In genomic region chr3:192080336-192080735, GRCh38 we compare ENCODE assay signal across 26 cellular contexts.
"Had no signal": no experiment of that assay in that cellular context is flagged by ENCODE, and none has a peak within 500 bp of the region (broad histone marks: within the 10 kb centered on the region; RNA-seq: fewer than 3 reads in every experiment).

No MANE protein-coding gene starts in this region.

- H3K36me3 ChIP-seq: heart left ventricle, left lung, lower lobe of right lung, thoracic aorta, upper lobe of right lung had no signal

- H3K4me3 ChIP-seq: heart left ventricle, left lung, lower lobe of right lung, mucosa of descending colon, skin epidermis, thoracic aorta, upper lobe of right lung had no signal

- H3K27me3 ChIP-seq: heart left ventricle, left lung, upper lobe of right lung had no signal

- H3K36me3 Mint-ChIP-seq: activated naive CD4-positive, alpha-beta T cell treated with anti-CD3 and anti-CD28 coated beads, Interleukin-2, amount 50 U/mL, for 24 hours; natural killer cell treated with Interleukin-12 subunit alpha and Interleukin-12 subunit beta and Interleukin-15 and Interleukin-18, amount 100 ng/mL, for 72 hours; stimulated activated effector memory CD8-positive, alpha-beta T cell treated with anti-CD3 and anti-CD28 coated beads, Interleukin-12 subunit alpha, Interleukin-12 subunit beta, amount 100 ng/mL, for 72 hours had no signal

- H3K27me3 Mint-ChIP-seq: activated B cell treated with CpG ODN at 0.5 μM for 24 hours; activated CD8-positive, alpha-beta T cell treated with anti-CD3 and anti-CD28 coated beads for 36 hours; activated naive CD4-positive, alpha-beta T cell treated with anti-CD3 and anti-CD28 coated beads, Interleukin-2, amount 50 U/mL, for 24 hours; activated naive CD8-positive, alpha-beta T cell treated with anti-CD3 and anti-CD28 coated beads, Interleukin-2, amount 50 U/mL, for 24 hours; effector memory CD8-positive, alpha-beta T cell; natural killer cell treated with Interleukin-12 subunit alpha and Interleukin-12 subunit beta and Interleukin-15 and Interleukin-18, amount 100 ng/mL, for 72 hours; stimulated activated naive CD8-positive, alpha-beta T cell treated with anti-CD3 and anti-CD28 coated beads, Interleukin-15, Interleukin-2, amounts not matched to agents 100 ng/mL and 50 ng/mL, for 24 hours had no signal

- H3K27ac Mint-ChIP-seq: activated B cell treated with CpG ODN at 0.5 μM for 24 hours; activated CD8-positive, alpha-beta T cell treated with anti-CD3 and anti-CD28 coated beads for 36 hours; activated naive CD4-positive, alpha-beta T cell treated with anti-CD3 and anti-CD28 coated beads, Interleukin-2, amount 50 U/mL, for 24 hours; activated naive CD8-positive, alpha-beta T cell treated with anti-CD3 and anti-CD28 coated beads, Interleukin-2, amount 50 U/mL, for 24 hours; activated T-helper 17 cell treated with anti-CD3 and anti-CD28 coated beads, Interleukin-2, amount 50 U/mL, for 72 hours; effector memory CD8-positive, alpha-beta T cell; natural killer cell treated with Interleukin-12 subunit alpha and Interleukin-12 subunit beta and Interleukin-15 and Interleukin-18, amount 100 ng/mL, for 72 hours; progenitor cell of endocrine pancreas; stimulated activated effector memory CD8-positive, alpha-beta T cell treated with anti-CD3 and anti-CD28 coated beads, Interleukin-12 subunit alpha, Interleukin-12 subunit beta, amount 100 ng/mL, for 72 hours; stimulated activated naive CD8-positive, alpha-beta T cell treated with anti-CD3 and anti-CD28 coated beads, Interleukin-15, Interleukin-2, amounts not matched to agents 100 ng/mL and 50 ng/mL, for 24 hours; T-helper 2 cell treated with Interferon-gamma antibody and Interleukin-4, amounts not matched to agents 5 μg/mL and 100 μg/mL, for 36 hours had no signal

- H3K4me1 ChIP-seq: left lung, lower lobe of right lung, upper lobe of right lung had no signal

- H3K4me3 Mint-ChIP-seq: activated B cell treated with CpG ODN at 0.5 μM for 24 hours; activated CD8-positive, alpha-beta T cell treated with anti-CD3 and anti-CD28 coated beads for 36 hours; activated naive CD4-positive, alpha-beta T cell treated with anti-CD3 and anti-CD28 coated beads, Interleukin-2, amount 50 U/mL, for 24 hours; activated naive CD8-positive, alpha-beta T cell treated with anti-CD3 and anti-CD28 coated beads, Interleukin-2, amount 50 U/mL, for 24 hours; activated T-cell treated with anti-CD3 and anti-CD28 coated beads, Interleukin-2, amount 50 U/mL, for 4 hours; activated T-helper 17 cell treated with anti-CD3 and anti-CD28 coated beads, Interleukin-2, amount 50 U/mL, for 72 hours; effector memory CD8-positive, alpha-beta T cell; natural killer cell treated with Interleukin-12 subunit alpha and Interleukin-12 subunit beta and Interleukin-15 and Interleukin-18, amount 100 ng/mL, for 72 hours; stimulated activated effector memory CD8-positive, alpha-beta T cell treated with anti-CD3 and anti-CD28 coated beads, Interleukin-12 subunit alpha, Interleukin-12 subunit beta, amount 100 ng/mL, for 72 hours; stimulated activated naive CD8-positive, alpha-beta T cell treated with anti-CD3 and anti-CD28 coated beads, Interleukin-15, Interleukin-2, amounts not matched to agents 100 ng/mL and 50 ng/mL, for 24 hours; T-helper 2 cell treated with Interferon-gamma antibody and Interleukin-4, amounts not matched to agents 5 μg/mL and 100 μg/mL, for 36 hours had no signal

- H3K27ac ChIP-seq: heart left ventricle, left lung, lower lobe of right lung, skin epidermis, thoracic aorta, upper lobe of right lung had no signal

- H3K4me1 Mint-ChIP-seq: activated naive CD4-positive, alpha-beta T cell treated with anti-CD3 and anti-CD28 coated beads, Interleukin-2, amount 50 U/mL, for 24 hours; activated naive CD8-positive, alpha-beta T cell treated with anti-CD3 and anti-CD28 coated beads, Interleukin-2, amount 50 U/mL, for 24 hours; activated T-helper 17 cell treated with anti-CD3 and anti-CD28 coated beads, Interleukin-2, amount 50 U/mL, for 72 hours; stimulated activated effector memory CD8-positive, alpha-beta T cell treated with anti-CD3 and anti-CD28 coated beads, Interleukin-12 subunit alpha, Interleukin-12 subunit beta, amount 100 ng/mL, for 72 hours had no signal

- H3K9me3 ChIP-seq: heart left ventricle, left lung, lower lobe of right lung, mucosa of descending colon, thoracic aorta, upper lobe of right lung had no signal

- ATAC-seq: activated CD8-positive, alpha-beta T cell treated with anti-CD3 and anti-CD28 coated beads for 36 hours; activated naive CD8-positive, alpha-beta T cell treated with anti-CD3 and anti-CD28 coated beads, Interleukin-2, amount 50 U/mL, for 24 hours; activated T-cell treated with anti-CD3 and anti-CD28 coated beads, Interleukin-2, amount 50 U/mL, for 4 hours; activated T-helper 17 cell treated with anti-CD3 and anti-CD28 coated beads, Interleukin-2, amount 50 U/mL, for 72 hours; effector memory CD8-positive, alpha-beta T cell; heart left ventricle; left lung; lower lobe of right lung; mucosa of descending colon; natural killer cell treated with Interleukin-12 subunit alpha and Interleukin-12 subunit beta and Interleukin-15 and Interleukin-18, amount 100 ng/mL, for 72 hours; sciatic nerve; stimulated activated effector memory CD8-positive, alpha-beta T cell treated with anti-CD3 and anti-CD28 coated beads, Interleukin-12 subunit alpha, Interleukin-12 subunit beta, amount 100 ng/mL, for 72 hours; upper lobe of right lung had no signal

- H3K9me3 Mint-ChIP-seq: activated B cell treated with CpG ODN at 0.5 μM for 24 hours; T-helper 2 cell treated with Interferon-gamma antibody and Interleukin-4, amounts not matched to agents 5 μg/mL and 100 μg/mL, for 36 hours had no signal

- DNase-seq: activated B cell treated with CpG ODN at 0.5 μM for 24 hours; activated CD4-positive, alpha-beta T cell treated with anti-CD3 and anti-CD28 coated beads, Interleukin-2, amount 50 U/mL, for 1 hour; activated CD8-positive, alpha-beta T cell treated with anti-CD3 and anti-CD28 coated beads for 36 hours; activated naive CD8-positive, alpha-beta T cell treated with anti-CD3 and anti-CD28 coated beads, Interleukin-2, amount 50 U/mL, for 24 hours; activated T-cell treated with anti-CD3 and anti-CD28 coated beads, Interleukin-2, amount 50 U/mL, for 4 hours; amygdala; caudate nucleus; cortex of kidney; effector memory CD8-positive, alpha-beta T cell; foreskin fibroblast; heart left ventricle; left lung; lower lobe of right lung; mucosa of descending colon; stimulated activated CD4-positive, alpha-beta T cell treated with anti-CD3 and anti-CD28 coated beads, Interleukin-4, amount 100 ng/mL, for 24 hours; upper lobe of right lung had no signal
